10 cellular contexts compared by ENCODE assay signal in the genomic region with DNA sequence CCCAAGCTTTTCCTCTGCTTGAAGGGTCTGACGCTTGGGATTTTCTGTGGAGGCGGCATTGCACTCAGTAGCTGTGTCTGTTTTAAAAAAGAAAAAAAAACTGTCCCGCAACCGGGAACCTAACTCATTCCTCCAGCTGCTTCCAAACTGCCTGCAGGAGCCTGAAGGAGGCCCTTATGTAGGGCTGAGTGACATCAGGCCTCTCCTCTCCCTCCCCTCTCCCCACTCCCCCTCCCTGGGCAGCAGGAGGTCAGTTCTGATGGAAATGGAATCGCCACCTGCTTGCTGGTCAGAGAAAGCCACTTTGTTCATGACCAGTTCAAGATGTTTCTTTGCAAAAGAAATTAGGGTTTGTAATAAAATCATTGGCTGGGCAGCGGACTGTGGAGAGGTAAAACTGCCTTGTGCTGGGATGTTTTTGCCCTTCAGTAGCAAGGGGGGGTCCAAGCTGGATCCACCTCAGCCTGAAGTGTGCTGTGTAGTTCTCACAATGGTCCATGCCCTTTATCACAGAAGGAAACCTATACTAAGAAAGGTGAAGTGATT. TPM values are rescaled to one million over a fixed set of nuclear protein-coding genes. Genes with fewer than 3 reads are reported as not detected.
A peak's percentile ranks its signal among the peaks of the same experiment; 100 is the strongest.
DNase-seq lines count a peak whose midpoint lies in the region; ATAC-seq, FAIRE-seq and TF ChIP-seq lines count a peak whose summit lies in the region.
"Had no signal": no experiment of that assay in that cellular context is flagged by ENCODE, and none has a peak within 500 bp of the region (broad histone marks: within the 10 kb centered on the region; RNA-seq: fewer than 3 reads in every experiment).

A gene (minus strand): TSS at position 149 of the 546 bp plus-strand sequence. CDS start 90 bp downstream, at position 59.

- H3K4me3 ChIP-seq in A673 (ENCODE audit: low read depth, low read length, poor library complexity, severe bottlenecking), result peak within 1 kb of the TSS; percentile 33
- H3K4me3 ChIP-seq in HUES64 (ENCODE audit: low read length), result peak within 1 kb of the TSS; percentile 54
- peak within 1 kb of the TSS; percentile 31 to 64 (median 60); a peak in 7 of 8 replicates for H3K4me3 ChIP-seq in H1 (ENCODE audit: extremely low read depth in 1 of 4, insufficient read depth in 2 of 4, low read depth in 3 of 4, low read length in 4 of 4)
- peak within 1 kb of the TSS; percentile 39 for H3K4me3 ChIP-seq in naive thymus-derived CD4-positive, alpha-beta T cell (ENCODE audit: low read length)

- intact Hi-C loops in A673 (cut with micrococcal nuclease; ENCODE audit: unreplicated experiment), result no loop called here
- intact Hi-C loops in naive thymus-derived CD4-positive, alpha-beta T cell (cut with micrococcal nuclease), result loop anchor here (1.0 to 10.0 kb wide), 7 partner anchors 103 to 468 kb away; a partner anchor contains a TSS

- H3K27me3 Mint-ChIP-seq in naive thymus-derived CD4-positive, alpha-beta T cell, result peaks cover 0 to 6% (median 3%) of the 10 kb centered on the region in 5 donors

- H3K9me3 ChIP-seq in A673 (ENCODE audit: low read depth, low read length, poor library complexity, severe bottlenecking) (no peaks in the 10 kb centered on the region), HUES64 (ENCODE audit: insufficient read depth, low read depth, low read length) (no peaks in the 10 kb centered on the region), H1 (ENCODE audit: insufficient read depth in 2 of 2, low read depth in 1 of 2, low read length in 1 of 2) (no peaks in the 10 kb centered on the region)
- H3K9me3 ChIP-seq in naive thymus-derived CD4-positive, alpha-beta T cell (ENCODE audit: control insufficient read depth in 2 of 3, low read length in 3 of 3), result no peaks in the 10 kb centered on the region

- H3K79me2 ChIP-seq in H1 (ENCODE audit: control insufficient read depth in 1 of 2, insufficient read depth in 2 of 2, low read length in 2 of 2), result no peaks in the 10 kb centered on the region
- H3K79me2 ChIP-seq: parathyroid adenoma had no signal

- H2BK20ac ChIP-seq in H1 (ENCODE audit: low read length), result peak within 1 kb of the TSS; percentile 80; the same call in 1 of the 2 replicates

- H4K20me1 ChIP-seq in H1 (replicated peaks in 1 of 2; ENCODE audit: control insufficient read depth in 1 of 2, insufficient read depth in 2 of 2, low read length in 2 of 2), result no peaks in the 10 kb centered on the region

- H3K14ac ChIP-seq in H1 (ENCODE audit: insufficient read length), result no peak within 1 kb of the TSS

- H2BK12ac ChIP-seq in H1 (ENCODE audit: low read depth, low read length), result peak within 1 kb of the TSS; percentile 84; the same call in 1 of the 2 replicates

- POLR2A ChIA-PET in A673 (lab: Charles Lee; ENCODE audit: low non-redundant PET), result no interaction called here
- POLR2A ChIA-PET in H1 (lab: Charles Lee; ENCODE audit: partially characterized antibody), result interaction anchor here (1.2 kb wide), 1 partner anchor 107 kb away, joined by 3 read pairs; no protein-coding TSS in a partner anchor
- POLR2A ChIA-PET in naive thymus-derived CD4-positive, alpha-beta T cell (lab: Charles Lee), result no interaction called here

- peak within 1 kb of the TSS; percentile 98 for H2AFZ ChIP-seq in H1 (ENCODE audit: low read length)
- H2AFZ ChIP-seq: parathyroid adenoma had no signal

- H3K56ac ChIP-seq in H1 (replicated peaks; ENCODE audit: insufficient read length, low read depth, low read length), result no peak within 1 kb of the TSS

- FAIRE-seq in H1 (lab: Jason Lieb, UNC) (no peak), HTR-8/SVneo (lab: Jason Lieb, UNC) (no peak)

- H3K9ac ChIP-seq in HUES64 (ENCODE audit: low read depth, low read length) (no peak within 1 kb of the TSS), H1 (replicated peaks in 1 of 4; ENCODE audit: extremely low read depth in 1 of 4, low read depth in 3 of 4, low read length in 3 of 4) (no peak within 1 kb of the TSS)
- H3K9ac ChIP-seq: parathyroid adenoma had no signal

- H3K4me2 ChIP-seq in H1 (ENCODE audit: insufficient read depth in 1 of 2, low read depth in 2 of 2, low read length in 2 of 2), result peak within 1 kb of the TSS; percentile 43 to 91

- no peak within 1 kb of the TSS for H3K23ac ChIP-seq in H1 (ENCODE audit: insufficient read length)

- DNase-seq in A673 (ENCODE audit: low spot score) (no peak), H1 (ENCODE audit: low read depth in 1 of 2, low spot score in 2 of 2) (peak in 1 of 2 experiments; percentile 49), HTR-8/SVneo (ENCODE audit: insufficient read length, low spot score) (no peak), dedifferentiated amniotic fluid mesenchymal stem cell (ENCODE audit: extremely low spot score) (no peak), OCI-M1 (lab: John Stamatoyannopoulos, UW) (no peak)
- DNase-seq in naive thymus-derived CD4-positive, alpha-beta T cell, result no peak
- DNase-seq in stimulated activated CD8-positive, alpha-beta memory T cell treated with anti-CD3 and anti-CD28 coated beads, Interleukin-4, amount 100 ng/mL, for 48 hours, result no peak
- DNase-seq: GDM1 had no signal

- H3K79me1 ChIP-seq in H1 (ENCODE audit: low read depth, low read length), result no peaks in the 10 kb centered on the region

- H3K4me1 Mint-ChIP-seq in naive thymus-derived CD4-positive, alpha-beta T cell, result peaks cover 0 to 7% (median 5%) of the 10 kb centered on the region in 7 donors

- WGBS in HUES64, result 37% methylated on average over 6 of the region's 6 CpGs
- 33% methylated on average over 6 of the region's 6 CpGs; no CpG with 5 or more reads in 1 of the 2 experiments for WGBS in H1 (ENCODE audit: extremely low coverage in 1 of 2, insufficient coverage in 1 of 2, insufficient read length in 1 of 2, insufficient replicate concordance in 2 of 2, low coverage in 1 of 2, low lambda C conversion rate in 2 of 2, missing lambda C conversion rate in 1 of 2), 2 experiments

- BruUV-seq in A673 (replicated peaks; lab: Mats Ljungman, UMichigan), result no TSS peak

- H3K18ac ChIP-seq in H1 (ENCODE audit: extremely low read depth, low read length), result peak within 1 kb of the TSS; percentile 94; the same call in 1 of the 2 replicates

- no peaks in the 10 kb centered on the region for H3K27me3 ChIP-seq in A673 (replicated peaks; ENCODE audit: insufficient read depth, low read depth, low read length, poor library complexity)
- no peaks in the 10 kb centered on the region; the same call in 1 of the 2 replicates for H3K27me3 ChIP-seq in HUES64 (ENCODE audit: insufficient read depth, low read length)
- no peaks in the 10 kb centered on the region for H3K27me3 ChIP-seq in H1 (replicated peaks in 1 of 4; ENCODE audit: control insufficient read depth in 3 of 4, extremely low read depth in 1 of 4, insufficient read depth in 3 of 4, low read length in 3 of 4)
- peaks cover 0 to 3% of the 10 kb centered on the region in 2 donors for H3K27me3 ChIP-seq in naive thymus-derived CD4-positive, alpha-beta T cell (ENCODE audit: control insufficient read depth in 2 of 2, insufficient read depth in 2 of 2, low read length in 2 of 2)

- H3K27ac Mint-ChIP-seq in naive thymus-derived CD4-positive, alpha-beta T cell, result no peak within 1 kb of the TSS

- no peak within 1 kb of the TSS for H3K4ac ChIP-seq in H1 (replicated peaks; ENCODE audit: insufficient read length, low read depth, low read length)

- no peak within 1 kb of the TSS for H4K91ac ChIP-seq in H1 (replicated peaks; ENCODE audit: insufficient read length, low read length)

- TF ChIP-seq RAD21 in H1 (IDR thresholded peaks at IDR 0.05 in 1 of 2, conservative IDR thresholded peaks at IDR 0.05 in 1 of 2; ENCODE audit: low read depth in 2 of 2, low read length in 2 of 2), result no peak

- no peaks in the 10 kb centered on the region for H3K4me1 ChIP-seq in A673 (ENCODE audit: insufficient read depth, low read length, poor library complexity, severe bottlenecking)
- H3K4me1 ChIP-seq in HUES64 (ENCODE audit: insufficient read depth, low read length), result peaks cover 6% of the 10 kb centered on the region; the same call in 1 of the 2 replicates
- peaks cover 3 to 7% (median 5%) of the 10 kb centered on the region in 4 experiments; a peak in 4 of 7 replicates for H3K4me1 ChIP-seq in H1 (replicated peaks in 1 of 4; ENCODE audit: control insufficient read depth in 3 of 4, insufficient read depth in 4 of 4, low read length in 3 of 4)
- no peaks in the 10 kb centered on the region for H3K4me1 ChIP-seq in naive thymus-derived CD4-positive, alpha-beta T cell (ENCODE audit: control insufficient read depth in 2 of 2, insufficient read depth in 2 of 2, low read length in 2 of 2)
- H3K4me1 ChIP-seq: parathyroid adenoma had no signal

- H3K27ac ChIP-seq in A673 (ENCODE audit: low read depth, low read length, poor library complexity, severe bottlenecking), result no peak within 1 kb of the TSS
- peak within 1 kb of the TSS; percentile 11; the same call in 1 of the 2 replicates for H3K27ac ChIP-seq in HUES64 (ENCODE audit: low read depth, low read length)
- H3K27ac ChIP-seq in H1 (ENCODE audit: low read depth, low read length), result no peak within 1 kb of the TSS
- no peak within 1 kb of the TSS for H3K27ac ChIP-seq in naive thymus-derived CD4-positive, alpha-beta T cell (ENCODE audit: low read depth, low read length)
- H3K27ac ChIP-seq: parathyroid adenoma had no signal

- CTCF ChIA-PET in A673 (lab: Charles Lee), result interaction anchor here (0.9 kb wide), 1 partner anchor 49 kb away, joined by 3 read pairs; no protein-coding TSS in a partner anchor
- CTCF ChIA-PET in H1 (lab: Charles Lee; ENCODE audit: partially characterized antibody), result interaction anchor here (0.6 to 5.5 kb wide), 40 partner anchors 9 to 711 kb away, joined by 3 to 83 read pairs (median 5); no protein-coding TSS in a partner anchor
- CTCF ChIA-PET in naive thymus-derived CD4-positive, alpha-beta T cell (lab: Charles Lee), result interaction anchor here (3.9 kb wide), 1 partner anchor 388 kb away, joined by 35 read pairs; no protein-coding TSS in a partner anchor

- H2BK120ac ChIP-seq in H1 (replicated peaks; ENCODE audit: low read depth, low read length), result no peak within 1 kb of the TSS

- no peak within 1 kb of the TSS for H4K5ac ChIP-seq in H1 (ENCODE audit: insufficient read length, low read depth, low read length)

- no peak within 1 kb of the TSS; the same call in 1 of the 2 replicates for H4K8ac ChIP-seq in H1 (ENCODE audit: extremely low read depth, insufficient read depth, low read length)

- TF ChIP-seq POLR2A in H1 (IDR thresholded peaks at IDR 0.05; ENCODE audit: control extremely low read depth in 1 of 2, low read depth in 2 of 2, low read length in 2 of 2), result no peak

- peak within 1 kb of the TSS; percentile 16 to 68 (median 61) for H3K4me3 Mint-ChIP-seq in naive thymus-derived CD4-positive, alpha-beta T cell

- TF ChIP-seq CTCF in A673 (conservative IDR thresholded peaks at IDR 0.05; ENCODE audit: low read depth, low read length) (no peak), H1 (IDR thresholded peaks at IDR 0.05; ENCODE audit: control extremely low read depth in 1 of 3, insufficient read depth in 1 of 3, low read depth in 1 of 3, low read length in 3 of 3) (no peak)

- H2BK15ac ChIP-seq in H1 (ENCODE audit: low read length), result no peak within 1 kb of the TSS

- H3K36me3 ChIP-seq in A673 (ENCODE audit: insufficient read depth, low read length, poor library complexity, severe bottlenecking) (no peaks in the 10 kb centered on the region), HUES64 (ENCODE audit: insufficient read depth, low read length) (no peaks in the 10 kb centered on the region), H1 (ENCODE audit: control insufficient read depth in 2 of 4, insufficient read depth in 4 of 4, low read length in 3 of 4) (no peaks in the 10 kb centered on the region)
- no peaks in the 10 kb centered on the region for H3K36me3 ChIP-seq in naive thymus-derived CD4-positive, alpha-beta T cell (ENCODE audit: control insufficient read depth in 2 of 3, insufficient read depth in 3 of 3, low read length in 3 of 3)

- no peaks in the 10 kb centered on the region for H3K9me3 Mint-ChIP-seq in naive thymus-derived CD4-positive, alpha-beta T cell

- TF ChIP-seq EP300 in H1 (IDR thresholded peaks at IDR 0.05; ENCODE audit: borderline replicate concordance in 1 of 2, low read depth in 2 of 2, low read length in 2 of 2), result no peak

- H3K23me2 ChIP-seq in H1 (ENCODE audit: low read depth, low read length), result no peaks in the 10 kb centered on the region; the same call in 1 of the 2 replicates

- no peak within 1 kb of the TSS for H2AK5ac ChIP-seq in H1 (ENCODE audit: low read depth, low read length)

- no peak within 1 kb of the TSS for H2BK5ac ChIP-seq in H1 (ENCODE audit: low read depth, low read length)

- no peak for ATAC-seq in naive thymus-derived CD4-positive, alpha-beta T cell

- H3K36me3 Mint-ChIP-seq in naive thymus-derived CD4-positive, alpha-beta T cell, result no peaks in the 10 kb centered on the region

RNA-seq across cellular contexts. Expression of the gene that starts here (rescaled TPM):
- not detected in 2 replicates for total RNA-seq in A673 (2021)
- 1.1 TPM for polyA plus RNA-seq in HUES64 (2013, experiment 1 of 2)
- 0.51 TPM for polyA plus RNA-seq in HUES64 (2013, experiment 2 of 2)
- total RNA-seq in H1 (2021; fragmentation: NEBNext Ultra II Directional; extraction: Animal tissue kit (Norgen Biotek cat#: 25700)), result 1.7 and 2.1 TPM in 2 replicates
- polyA plus RNA-seq in H1 (2011; rRNA removed), result 2.3 and 3.2 TPM in 2 replicates
- polyA plus RNA-seq in H1 (2011; cell fraction: cytosol; rRNA removed), result 3.3 TPM
- 1.5 TPM for polyA plus RNA-seq in H1 (2011; cell fraction: nucleus; rRNA removed)
- polyA plus RNA-seq in H1 (2012, experiment 1 of 2), result 2.2 to 3.0 TPM (median 2.6 TPM) in 4 replicates
- 1.9 TPM for polyA plus RNA-seq in H1 (2012, experiment 2 of 2)
- 0.59 TPM for polyA plus RNA-seq in H1 (2013, experiment 1 of 2)
- 0.48 TPM for polyA plus RNA-seq in H1 (2013, experiment 2 of 2)
- 2.6 and 3.5 TPM in 2 replicates for polyA minus RNA-seq in H1 (2011; rRNA and poly(A)+ RNA removed)
- polyA minus RNA-seq in H1 (2011; cell fraction: cytosol; rRNA and poly(A)+ RNA removed), result 1.3 TPM
- 0.90 TPM for polyA minus RNA-seq in H1 (2011; cell fraction: nucleus; rRNA and poly(A)+ RNA removed)
- not detected for total RNA-seq in naive thymus-derived CD4-positive, alpha-beta T cell
- not detected for polyA plus RNA-seq in naive thymus-derived CD4-positive, alpha-beta T cell
